In the genomic region with DNA sequence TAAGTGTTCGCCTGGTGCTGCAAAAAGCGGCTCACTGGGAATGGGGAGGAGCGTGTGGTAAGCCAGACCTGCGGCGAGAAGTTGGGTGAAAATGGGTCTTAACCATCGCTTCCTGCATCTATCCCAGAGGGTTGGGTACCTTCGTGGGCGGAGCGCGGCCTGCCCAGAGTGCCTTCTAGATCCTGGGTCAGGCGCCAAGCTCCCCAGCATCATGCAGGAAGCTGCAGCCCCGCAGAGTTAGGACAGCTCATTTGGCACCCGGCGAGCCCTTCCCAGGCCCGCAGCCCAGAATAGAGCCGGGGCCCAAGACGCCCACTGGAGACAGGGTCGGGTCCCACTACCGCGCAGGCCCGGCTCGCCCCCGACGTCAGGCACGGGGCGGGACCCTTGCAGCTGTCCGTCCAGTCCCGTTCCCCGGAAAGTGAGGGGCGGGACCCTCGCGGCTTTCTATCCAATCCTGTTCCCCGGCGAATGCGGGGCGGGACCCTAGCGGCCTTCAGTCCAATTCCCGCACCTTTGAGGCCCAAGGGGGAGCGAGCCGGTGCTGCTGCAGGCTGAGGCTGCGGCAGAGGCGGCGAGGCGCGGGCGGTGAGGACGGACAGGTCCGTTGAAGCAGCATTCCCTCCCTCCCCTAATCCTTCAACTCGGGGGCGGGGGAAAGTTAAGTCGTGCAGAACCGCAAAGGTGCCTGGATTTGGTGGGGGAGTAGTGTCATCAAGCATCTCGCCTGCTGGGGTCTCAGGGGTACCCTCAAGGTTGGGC, we compare ENCODE assay signal across 8 cellular contexts.
DNase-seq lines count a peak whose midpoint lies in the region; ATAC-seq lines count a peak whose summit lies in the region.

Gene CROT, plus strand, starts transcription at position 499 of the 762 bp plus-strand sequence. CDS start 3,405 bp downstream, outside the sequence.

- peaks cover 13% of the 10 kb centered on the region for H3K36me3 Mint-ChIP-seq in central memory CD8-positive, alpha-beta T cell (ENCODE audit: insufficient read depth)

- H3K9me3 Mint-ChIP-seq in central memory CD8-positive, alpha-beta T cell = no peaks in the 10 kb centered on the region

- peak; percentile 98 for ATAC-seq in GM18909 (IDR thresholded peaks at IDR 0.05; ENCODE audit: poor library complexity, unreplicated experiment)
- ATAC-seq in HG03175 (IDR thresholded peaks at IDR 0.05; ENCODE audit: unreplicated experiment) = peak; percentile 99
- ATAC-seq in central memory CD8-positive, alpha-beta T cell (replicated peaks; ENCODE audit: extremely low read depth, poor library complexity, severe bottlenecking) = peak; percentile 99

- no peaks in the 10 kb centered on the region for H3K27me3 Mint-ChIP-seq in central memory CD8-positive, alpha-beta T cell

- peak within 1 kb of the TSS; percentile 90 for H3K4me3 Mint-ChIP-seq in central memory CD8-positive, alpha-beta T cell

- peaks cover 39% of the 10 kb centered on the region for H3K4me1 Mint-ChIP-seq in central memory CD8-positive, alpha-beta T cell

- DNase-seq in AG08396 (ENCODE audit: low spot score) (peak; percentile 92), NCI-H2227 treated with DMSO at 0.1 percent for 48 hours (lab: John Stamatoyannopoulos, UW) (peak; percentile 94), iris pigment epithelial cell (ENCODE audit: low read depth) (peak; percentile 94)
- DNase-seq in activated CD4-positive, CD25-positive, alpha-beta regulatory T cell (lab: John Stamatoyannopoulos, UW) = peak; percentile 88 to 93 (median 90)
- peak; percentile 85 to 86 for DNase-seq in central memory CD8-positive, alpha-beta T cell (ENCODE audit: low spot score in 2 of 2)
- DNase-seq in stimulated activated CD4-positive, alpha-beta T cell treated with anti-CD3 and anti-CD28 coated beads, Interleukin-12 subunit alpha, Interleukin-12 subunit beta, amount 100 ng/mL, for 24 hours (ENCODE audit: low read depth in 2 of 2) = peak; percentile 90 to 96

- peak within 1 kb of the TSS; percentile 92 for H3K27ac Mint-ChIP-seq in central memory CD8-positive, alpha-beta T cell (ENCODE audit: low read depth)

Comparison
In these comparisons a context has a peak if more than half of its experiments do, and no peak if none do; other contexts are left out.
1. Peak in every context shown above with its lines: DNase-seq and ATAC-seq.